ENCODE assay signal across 17 cellular contexts in the genomic region with DNA sequence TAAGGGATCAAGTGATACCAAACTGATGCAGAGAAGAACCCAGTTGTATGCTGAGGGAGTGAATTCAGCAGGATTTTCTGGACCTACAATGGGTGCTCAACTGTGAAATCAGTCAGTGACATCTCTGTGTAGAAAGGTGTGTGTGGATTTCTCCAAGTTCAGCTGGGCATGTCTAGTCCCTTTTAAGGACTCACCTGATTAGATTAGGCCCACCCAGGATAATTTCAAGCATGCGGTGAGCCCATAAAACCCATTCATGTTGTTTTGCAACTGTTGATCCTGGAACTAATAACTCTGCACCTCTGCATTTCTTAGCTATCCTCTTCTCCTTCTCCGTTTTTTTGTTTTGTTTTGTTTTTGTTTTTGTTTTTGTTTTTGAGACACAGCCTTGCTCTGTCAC. TPM values are rescaled to one million over a fixed set of nuclear protein-coding genes. Genes with fewer than 3 reads are reported as not detected.
DNase-seq lines count a peak whose midpoint lies in the region; ATAC-seq and TF ChIP-seq lines count a peak whose summit lies in the region.
"Had no signal": no experiment of that assay in that cellular context is flagged by ENCODE, and none has a peak within 500 bp of the region (broad histone marks: within the 10 kb centered on the region; RNA-seq: fewer than 3 reads in every experiment).

No MANE protein-coding gene starts in this region.

- H3K9ac ChIP-seq in SK-N-SH: no peak overlapping the region
- H3K9ac ChIP-seq in fibroblast of lung (ENCODE audit: insufficient read depth, low read length): no peak overlapping the region
- H3K9ac ChIP-seq: BLaER1 treated with 17β-estradiol and CSF1 and Interleukin-3, amounts not matched to agents 10 nM and 100 nM had no signal

- no peak overlapping the region for H2AFZ ChIP-seq in SK-N-SH (ENCODE audit: low read depth)
- H2AFZ ChIP-seq in fibroblast of lung (ENCODE audit: low read length): peak overlapping the region; percentile 29

- TF ChIP-seq POLR2A in sigmoid colon (IDR thresholded peaks at IDR 0.05): no peak

- H3F3A ChIP-seq in SK-N-SH (replicated peaks; ENCODE audit: insufficient read depth): no peaks in the 10 kb centered on the region

- intact Hi-C loops in sigmoid colon (cut with DNase I): no loop called here

- H3K79me2 ChIP-seq in SK-N-SH (ENCODE audit: insufficient read depth): no peaks in the 10 kb centered on the region
- H3K79me2 ChIP-seq in fibroblast of lung (ENCODE audit: control insufficient read depth, insufficient read depth, low read length): no peaks in the 10 kb centered on the region

- no peaks in the 10 kb centered on the region for H3K27me3 Mint-ChIP-seq in WTC11 (ENCODE audit: low read depth)
- H3K27me3 Mint-ChIP-seq: CD4-positive, CD25-positive, alpha-beta regulatory T cell; IgD-negative memory B cell had no signal

- no peaks in the 10 kb centered on the region for H3K9me3 ChIP-seq in SK-N-SH
- H3K9me3 ChIP-seq in RWPE2 (ENCODE audit: severe bottlenecking): no peaks in the 10 kb centered on the region
- H3K9me3 ChIP-seq in fibroblast of lung (ENCODE audit: control insufficient read depth, insufficient read depth, low read depth, low read length): no peaks in the 10 kb centered on the region
- H3K9me3 ChIP-seq in sigmoid colon: no peaks in the 10 kb centered on the region

- H3K4me1 ChIP-seq in SK-N-SH (ENCODE audit: control insufficient read depth in 1 of 2, insufficient read depth in 2 of 2, low read depth in 1 of 2, low read length in 1 of 2): no peaks in the 10 kb centered on the region
- H3K4me1 ChIP-seq in RWPE2 (ENCODE audit: insufficient read depth, poor library complexity, severe bottlenecking): peaks cover 8% of the 10 kb centered on the region
- H3K4me1 ChIP-seq in fibroblast of lung (ENCODE audit: control insufficient read depth, extremely low read depth, insufficient read depth, low read length): no peaks in the 10 kb centered on the region
- no peaks in the 10 kb centered on the region for H3K4me1 ChIP-seq in sigmoid colon
- H3K4me1 ChIP-seq: BLaER1 treated with 17β-estradiol and CSF1 and Interleukin-3, amounts not matched to agents 10 nM and 100 nM had no signal

- H4K20me1 ChIP-seq in SK-N-SH (ENCODE audit: insufficient read depth) (no peaks in the 10 kb centered on the region), fibroblast of lung (ENCODE audit: control insufficient read depth, extremely low read depth, insufficient read depth, low read length) (no peaks in the 10 kb centered on the region)
- H4K20me1 ChIP-seq: BLaER1 treated with 17β-estradiol and CSF1 and Interleukin-3, amounts not matched to agents 10 nM and 100 nM had no signal

- H3K4me3 Mint-ChIP-seq in WTC11: no peak overlapping the region
- H3K4me3 Mint-ChIP-seq: CD4-positive, CD25-positive, alpha-beta regulatory T cell; IgD-negative memory B cell had no signal

- H3K4me2 ChIP-seq in SK-N-SH (no peak overlapping the region), fibroblast of lung (ENCODE audit: extremely low read depth, insufficient read depth, low read length) (no peak overlapping the region)
- H3K4me2 ChIP-seq: BLaER1 treated with 17β-estradiol and CSF1 and Interleukin-3, amounts not matched to agents 10 nM and 100 nM had no signal

- TF ChIP-seq EP300 in SK-N-SH (IDR thresholded peaks at IDR 0.05; ENCODE audit: borderline replicate concordance in 1 of 2, low read depth in 1 of 2, low read length in 1 of 2): no peak
- TF ChIP-seq EP300 in sigmoid colon (IDR thresholded peaks at IDR 0.05): no peak

- no peak overlapping the region for H3K27ac Mint-ChIP-seq in WTC11
- H3K27ac Mint-ChIP-seq: IgD-negative memory B cell had no signal

- H3K4me1 Mint-ChIP-seq in WTC11: no peaks in the 10 kb centered on the region

- CTCF ChIA-PET in SK-N-SH (lab: Yijun Ruan, JAX): no interaction called here
- CTCF ChIA-PET in WTC11 (lab: Charles Lee): no interaction called here

- no peaks in the 10 kb centered on the region for H3K36me3 Mint-ChIP-seq in WTC11
- H3K36me3 Mint-ChIP-seq: CD4-positive, CD25-positive, alpha-beta regulatory T cell; IgD-negative memory B cell had no signal

- peaks cover 12% of the 10 kb centered on the region for H3K9me3 Mint-ChIP-seq in WTC11

- 76% methylated on average over 2 of the region's 2 CpGs for WGBS in SK-N-SH (ENCODE audit: low lambda C conversion rate)
- WGBS in sigmoid colon, 2 donors: 71 to 84% methylated on average over 2 of the region's 2 CpGs

- ATAC-seq in SK-N-SH treated with all-trans-retinoic acid at 6 μM for 48 hours: peak; percentile 28; the same call in 2 of the 3 replicates
- ATAC-seq in RWPE2 (ENCODE audit: low read depth): peak; percentile 27; the same call in 2 of the 3 replicates
- no peak for ATAC-seq in WTC11

- POLR2A ChIA-PET in SK-N-SH (lab: Yijun Ruan, JAX) (no interaction called here), WTC11 (lab: Charles Lee) (no interaction called here)

- no peak overlapping the region for H3K4me3 ChIP-seq in SK-N-SH (ENCODE audit: low read depth in 2 of 2, low read length in 1 of 2)
- H3K4me3 ChIP-seq in RWPE2 (ENCODE audit: severe bottlenecking): no peak overlapping the region
- no peak overlapping the region for H3K4me3 ChIP-seq in fibroblast of lung (replicated peaks in 1 of 4; ENCODE audit: control extremely low read depth in 1 of 4, insufficient read depth in 1 of 4, low read depth in 3 of 4, low read length in 4 of 4)
- no peak overlapping the region for H3K4me3 ChIP-seq in sigmoid colon
- H3K4me3 ChIP-seq: BLaER1 treated with 17β-estradiol and CSF1 and Interleukin-3, amounts not matched to agents 10 nM and 100 nM had no signal

- H3K27ac ChIP-seq in SK-N-SH (ENCODE audit: low read depth in 2 of 2, low read length in 1 of 2): no peak overlapping the region
- H3K27ac ChIP-seq in RWPE2 (ENCODE audit: poor library complexity, severe bottlenecking): no peak overlapping the region
- H3K27ac ChIP-seq in fibroblast of lung (ENCODE audit: insufficient read depth, low read length): no peak overlapping the region
- no peak overlapping the region for H3K27ac ChIP-seq in sigmoid colon
- H3K27ac ChIP-seq: 22Rv1; BLaER1 treated with 17β-estradiol and CSF1 and Interleukin-3, amounts not matched to agents 10 nM and 100 nM; HL-60 had no signal

- H3K27me3 ChIP-seq in SK-N-SH (ENCODE audit: insufficient read depth): no peaks in the 10 kb centered on the region
- H3K27me3 ChIP-seq in RWPE2 (ENCODE audit: insufficient read depth, poor library complexity, severe bottlenecking): no peaks in the 10 kb centered on the region
- no peaks in the 10 kb centered on the region for H3K27me3 ChIP-seq in fibroblast of lung (ENCODE audit: control insufficient read depth, insufficient read depth, low read length)
- H3K27me3 ChIP-seq in sigmoid colon: no peaks in the 10 kb centered on the region
- H3K27me3 ChIP-seq: BLaER1 treated with 17β-estradiol and CSF1 and Interleukin-3, amounts not matched to agents 10 nM and 100 nM had no signal

- TF ChIP-seq CTCF in SK-N-SH (IDR thresholded peaks at IDR 0.05) (no peak), RWPE2 (IDR thresholded peaks at IDR 0.05; ENCODE audit: poor library complexity, severe bottlenecking) (no peak), fibroblast of lung (conservative IDR thresholded peaks at IDR 0.05 in 1 of 2, IDR thresholded peaks at IDR 0.05 in 1 of 2; ENCODE audit: low read depth in 1 of 2, low read length in 2 of 2) (no peak), sigmoid colon (IDR thresholded peaks at IDR 0.05) (no peak), WTC11 (IDR thresholded peaks at IDR 0.05) (no peak)

- no peak for DNase-seq in SK-N-SH
- DNase-seq in RWPE2 (ENCODE audit: low spot score): no peak
- no peak for DNase-seq in fibroblast of lung (ENCODE audit: low read depth in 2 of 2)
- no peak for DNase-seq in NCI-H1092 treated with DMSO at 0.1 percent for 48 hours (lab: John Stamatoyannopoulos, UW)
- DNase-seq in occipital lobe (lab: John Stamatoyannopoulos, UW): no peak
- DNase-seq in sigmoid colon: no peak
- no peak for DNase-seq in WTC11 (ENCODE audit: low spot score)
- DNase-seq: AML-193; CD4-positive, CD25-positive, alpha-beta regulatory T cell; DMS53; GF-D8; HCEC 1CT had no signal

- TF ChIP-seq RAD21 in SK-N-SH (IDR thresholded peaks at IDR 0.05; ENCODE audit: low read length): no peak

- no peaks in the 10 kb centered on the region for H3K9me2 ChIP-seq in SK-N-SH

- H3K36me3 ChIP-seq in SK-N-SH (replicated peaks in 1 of 2; ENCODE audit: control insufficient read depth in 1 of 2, insufficient read depth in 2 of 2, low read length in 1 of 2) (no peaks in the 10 kb centered on the region), RWPE2 (ENCODE audit: low read depth) (no peaks in the 10 kb centered on the region), fibroblast of lung (ENCODE audit: control insufficient read depth, insufficient read depth, low read length) (no peaks in the 10 kb centered on the region), sigmoid colon (no peaks in the 10 kb centered on the region)

TF ChIP-seq in SK-N-SH, 30 proteins besides CTCF, POLR2A, EP300 and RAD21:
- TF ChIP-seq TAF1 (IDR thresholded peaks at IDR 0.05; ENCODE audit: borderline replicate concordance, low read depth, low read length) (no peak), GATA2 (CRISPR knock-in tag; IDR thresholded peaks at IDR 0.05) (no peak)

TF ChIP-seq in WTC11, 78 proteins besides CTCF, POLR2A, EP300 and RAD21 (continues in another document):
- TF ChIP-seq, protein P1, sequence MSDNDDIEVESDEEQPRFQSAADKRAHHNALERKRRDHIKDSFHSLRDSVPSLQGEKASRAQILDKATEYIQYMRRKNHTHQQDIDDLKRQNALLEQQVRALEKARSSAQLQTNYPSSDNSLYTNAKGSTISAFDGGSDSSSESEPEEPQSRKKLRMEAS (CRISPR knock-in tag; IDR thresholded peaks at IDR 0.05): no peak
- no peak for TF ChIP-seq ESRRA (CRISPR knock-in tag; IDR thresholded peaks at IDR 0.05; ENCODE audit: borderline replicate concordance)
- TF ChIP-seq, protein P2, sequence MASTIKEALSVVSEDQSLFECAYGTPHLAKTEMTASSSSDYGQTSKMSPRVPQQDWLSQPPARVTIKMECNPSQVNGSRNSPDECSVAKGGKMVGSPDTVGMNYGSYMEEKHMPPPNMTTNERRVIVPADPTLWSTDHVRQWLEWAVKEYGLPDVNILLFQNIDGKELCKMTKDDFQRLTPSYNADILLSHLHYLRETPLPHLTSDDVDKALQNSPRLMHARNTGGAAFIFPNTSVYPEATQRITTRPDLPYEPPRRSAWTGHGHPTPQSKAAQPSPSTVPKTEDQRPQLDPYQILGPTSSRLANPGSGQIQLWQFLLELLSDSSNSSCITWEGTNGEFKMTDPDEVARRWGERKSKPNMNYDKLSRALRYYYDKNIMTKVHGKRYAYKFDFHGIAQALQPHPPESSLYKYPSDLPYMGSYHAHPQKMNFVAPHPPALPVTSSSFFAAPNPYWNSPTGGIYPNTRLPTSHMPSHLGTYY (CRISPR knock-in tag; IDR thresholded peaks at IDR 0.05): no peak

RNA-seq across cellular contexts. Expression of a gene that starts 35.1 kb away (rescaled TPM):
- polyA plus RNA-seq in SK-N-SH (2012; rRNA removed): 9.7 and 12.8 TPM in 2 replicates
- 18.3 and 24.4 TPM in 2 replicates for polyA plus RNA-seq in SK-N-SH (2012; cell fraction: cytosol; rRNA removed)
- 6.3 and 12.2 TPM in 2 replicates for polyA plus RNA-seq in SK-N-SH (2012; cell fraction: nucleus; rRNA removed)
- 78.3 and 79.9 TPM in 2 replicates for total RNA-seq in fibroblast of lung
- polyA plus RNA-seq in fibroblast of lung: 32.5 and 34.0 TPM in 2 replicates
- polyA plus RNA-seq in fibroblast of lung (2012): 55.6 and 57.3 TPM in 2 replicates
- polyA minus RNA-seq in fibroblast of lung (ENCODE audit: low replicate concordance): 2.6 and 3.1 TPM in 2 replicates
- total RNA-seq in occipital lobe: 104 TPM
- 10 to 100 TPM; 59.0 to 68.7 (median 60.7) TPM for total RNA-seq in sigmoid colon
- polyA plus RNA-seq in sigmoid colon: 10 to 100 TPM; 33.6 to 55.7 (median 37.7) TPM
- total RNA-seq in WTC11 (2021): 101 to 103 TPM (median 102 TPM) in 3 replicates
